In the genomic region with DNA sequence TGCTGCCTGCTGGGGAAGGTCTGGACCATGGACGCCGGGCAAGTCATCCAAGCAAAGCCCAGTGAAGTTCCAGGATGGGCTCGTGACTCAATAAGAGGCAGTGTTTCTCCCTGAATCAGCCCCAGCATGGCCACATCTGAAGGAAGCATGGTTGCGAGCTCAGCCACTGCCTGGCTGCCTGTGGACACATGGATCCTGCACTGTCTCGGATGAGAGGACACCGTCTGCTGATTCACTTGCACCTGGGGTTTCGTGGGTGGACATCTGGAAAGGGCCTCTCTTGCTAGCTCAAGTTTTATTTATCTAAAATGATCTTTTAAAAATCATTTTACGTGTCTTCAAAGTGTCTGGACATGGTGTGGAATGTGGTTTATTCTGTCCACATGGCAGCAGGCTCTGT, we compare ENCODE assay signal across 16 cellular contexts.
DNase-seq lines count a peak whose midpoint lies in the region; ATAC-seq and TF ChIP-seq lines count a peak whose summit lies in the region.
"Had no signal": no experiment of that assay in that cellular context is flagged by ENCODE, and none has a peak within 500 bp of the region (broad histone marks: within the 10 kb centered on the region; RNA-seq: fewer than 3 reads in every experiment).

No MANE protein-coding gene starts in this region.

- DNase-seq in activated CD4-positive, alpha-beta T cell treated with anti-CD3 and anti-CD28 coated beads, Interleukin-2, amount 10 ng/mL, durations not matched to agents 24 days and 14 days: peak; percentile 42
- DNase-seq in activated CD4-positive, alpha-beta T cell treated with anti-CD3 and anti-CD28 coated beads for 1 hour: no peak
- DNase-seq in brain pericyte (ENCODE audit: low read depth, low spot score) (peak; percentile 54), kidney glomerular epithelial cell (lab: John Stamatoyannopoulos, UW) (peak; percentile 97), transverse colon (no peak)
- DNase-seq in stimulated activated naive B cell treated with anti-CD40 and anti-IgM and Interleukin-4, amounts not matched to agents 10 μg/mL and 1 μg/mL and 100 μg/mL, for 72 hours: no peak
- DNase-seq: activated CD4-positive, alpha-beta T cell treated with anti-CD3 and anti-CD28 coated beads, Interleukin-2, amount 50 U/mL, for 48 hours; DMS53; immature natural killer cell; NCI-H1092; NCI-H446 treated with DMSO at 0.1 percent for 48 hours; right cardiac atrium had no signal

- H3K4me1 ChIP-seq in transverse colon: peaks cover 0 to 6% (median 2%) of the 10 kb centered on the region in 4 donors

- H3K9me3 Mint-ChIP-seq in activated CD4-positive, alpha-beta T cell treated with anti-CD3 and anti-CD28 coated beads, Interleukin-2, amount 10 ng/mL, durations not matched to agents 24 days and 14 days: no peaks in the 10 kb centered on the region
- no peaks in the 10 kb centered on the region for H3K9me3 Mint-ChIP-seq in stimulated activated naive B cell treated with anti-CD40 and anti-IgM and Interleukin-4, amounts not matched to agents 10 μg/mL and 1 μg/mL and 100 μg/mL, for 72 hours
- H3K9me3 Mint-ChIP-seq: activated T-helper 17 cell treated with anti-CD3 and anti-CD28 coated beads, Interleukin-2, amount 50 U/mL, for 72 hours; immature natural killer cell; T-helper 1 cell treated with Interleukin-12 subunit alpha and Interleukin-12 subunit beta and Interleukin-4 antibody, amounts not matched to agents 30 μg/mL and 1 μg/mL, for 36 hours had no signal

- no peak overlapping the region for H3K4me3 Mint-ChIP-seq in activated CD4-positive, alpha-beta T cell treated with anti-CD3 and anti-CD28 coated beads, Interleukin-2, amount 10 ng/mL, durations not matched to agents 24 days and 14 days
- H3K4me3 Mint-ChIP-seq in stimulated activated naive B cell treated with anti-CD40 and anti-IgM and Interleukin-4, amounts not matched to agents 10 μg/mL and 1 μg/mL and 100 μg/mL, for 72 hours: no peak overlapping the region
- H3K4me3 Mint-ChIP-seq: activated T-helper 17 cell treated with anti-CD3 and anti-CD28 coated beads, Interleukin-2, amount 50 U/mL, for 72 hours; immature natural killer cell; T-helper 1 cell treated with Interleukin-12 subunit alpha and Interleukin-12 subunit beta and Interleukin-4 antibody, amounts not matched to agents 30 μg/mL and 1 μg/mL, for 36 hours had no signal

- H3K27ac Mint-ChIP-seq in activated CD4-positive, alpha-beta T cell treated with anti-CD3 and anti-CD28 coated beads, Interleukin-2, amount 10 ng/mL, durations not matched to agents 24 days and 14 days: no peak overlapping the region
- H3K27ac Mint-ChIP-seq in stimulated activated naive B cell treated with anti-CD40 and anti-IgM and Interleukin-4, amounts not matched to agents 10 μg/mL and 1 μg/mL and 100 μg/mL, for 72 hours: no peak overlapping the region
- H3K27ac Mint-ChIP-seq: activated T-helper 17 cell treated with anti-CD3 and anti-CD28 coated beads, Interleukin-2, amount 50 U/mL, for 72 hours; immature natural killer cell; T-helper 1 cell treated with Interleukin-12 subunit alpha and Interleukin-12 subunit beta and Interleukin-4 antibody, amounts not matched to agents 30 μg/mL and 1 μg/mL, for 36 hours had no signal

- in situ Hi-C loops in transverse colon (cut with MboI; ENCODE audit: low pct_ligation_motif_present in 1 of 4, low pct_unique_long_range_greater_than_20kb in 1 of 4, low sequenced_read_pairs in 3 of 4): no loop called here

- TF ChIP-seq CTCF in transverse colon (IDR thresholded peaks at IDR 0.05): no peak

- peaks cover 5% of the 10 kb centered on the region for H3K4me1 Mint-ChIP-seq in activated CD4-positive, alpha-beta T cell treated with anti-CD3 and anti-CD28 coated beads, Interleukin-2, amount 10 ng/mL, durations not matched to agents 24 days and 14 days
- H3K4me1 Mint-ChIP-seq in stimulated activated naive B cell treated with anti-CD40 and anti-IgM and Interleukin-4, amounts not matched to agents 10 μg/mL and 1 μg/mL and 100 μg/mL, for 72 hours: no peaks in the 10 kb centered on the region
- H3K4me1 Mint-ChIP-seq: activated T-helper 17 cell treated with anti-CD3 and anti-CD28 coated beads, Interleukin-2, amount 50 U/mL, for 72 hours; immature natural killer cell had no signal

- no peak overlapping the region for H3K4me3 ChIP-seq in transverse colon

- intact Hi-C loops in activated CD4-positive, alpha-beta T cell treated with anti-CD3 and anti-CD28 coated beads, Interleukin-2, amount 10 ng/mL, durations not matched to agents 24 days and 14 days (cut with micrococcal nuclease): no loop called here
- intact Hi-C loops in transverse colon (cut with DNase I; ENCODE audit: low total_unique reads): no loop called here

- peak overlapping the region in 3 of 4 donors; percentile 45 to 51 (median 49) for H3K27ac ChIP-seq in transverse colon

- no peak for ATAC-seq in stimulated activated naive B cell treated with anti-CD40 and anti-IgM and Interleukin-4, amounts not matched to agents 10 μg/mL and 1 μg/mL and 100 μg/mL, for 72 hours (replicated peaks)
- ATAC-seq in GM18867 (IDR thresholded peaks at IDR 0.05; ENCODE audit: unreplicated experiment) (no peak), GM21786 (IDR thresholded peaks at IDR 0.05; ENCODE audit: unreplicated experiment) (no peak)
- ATAC-seq: activated T-helper 17 cell treated with anti-CD3 and anti-CD28 coated beads, Interleukin-2, amount 50 U/mL, for 72 hours; right cardiac atrium had no signal

- no peaks in the 10 kb centered on the region for H3K27me3 ChIP-seq in transverse colon

- H3K27me3 Mint-ChIP-seq in activated CD4-positive, alpha-beta T cell treated with anti-CD3 and anti-CD28 coated beads, Interleukin-2, amount 10 ng/mL, durations not matched to agents 24 days and 14 days: peaks cover 2% of the 10 kb centered on the region
- H3K27me3 Mint-ChIP-seq in stimulated activated naive B cell treated with anti-CD40 and anti-IgM and Interleukin-4, amounts not matched to agents 10 μg/mL and 1 μg/mL and 100 μg/mL, for 72 hours: no peaks in the 10 kb centered on the region
- H3K27me3 Mint-ChIP-seq: activated T-helper 17 cell treated with anti-CD3 and anti-CD28 coated beads, Interleukin-2, amount 50 U/mL, for 72 hours had no signal

- no peak for TF ChIP-seq POLR2A in transverse colon (IDR thresholded peaks at IDR 0.05)

- H3K36me3 ChIP-seq in transverse colon: no peaks in the 10 kb centered on the region

- no peaks in the 10 kb centered on the region for H3K36me3 Mint-ChIP-seq in activated CD4-positive, alpha-beta T cell treated with anti-CD3 and anti-CD28 coated beads, Interleukin-2, amount 10 ng/mL, durations not matched to agents 24 days and 14 days (ENCODE audit: low read depth)
- no peaks in the 10 kb centered on the region for H3K36me3 Mint-ChIP-seq in stimulated activated naive B cell treated with anti-CD40 and anti-IgM and Interleukin-4, amounts not matched to agents 10 μg/mL and 1 μg/mL and 100 μg/mL, for 72 hours
- H3K36me3 Mint-ChIP-seq: immature natural killer cell had no signal

- TF ChIP-seq EP300 in transverse colon (IDR thresholded peaks at IDR 0.05; ENCODE audit: low read depth): no peak

- WGBS in transverse colon (ENCODE audit: low coverage in 1 of 2), 2 donors: 60 to 82% methylated on average over 1 to 8 of the region's 8 CpGs

- H3K9me3 ChIP-seq in transverse colon: no peaks in the 10 kb centered on the region

Comparison
In these comparisons a context has a peak if more than half of its experiments do, and no peak if none do; other contexts are left out.
1. DNase-seq: peak in activated CD4-positive, alpha-beta T cell treated with anti-CD3 and anti-CD28 coated beads, Interleukin-2, amount 10 ng/mL, durations not matched to agents 24 days and 14 days (single experiment), brain pericyte (single experiment) and kidney glomerular epithelial cell (single experiment); none in activated CD4-positive, alpha-beta T cell treated with anti-CD3 and anti-CD28 coated beads for 1 hour (single experiment), transverse colon (single experiment) and stimulated activated naive B cell treated with anti-CD40 and anti-IgM and Interleukin-4, amounts not matched to agents 10 μg/mL and 1 μg/mL and 100 μg/mL, for 72 hours (single experiment).